ENCODE assay signal across 18 cellular contexts in the genomic region with DNA sequence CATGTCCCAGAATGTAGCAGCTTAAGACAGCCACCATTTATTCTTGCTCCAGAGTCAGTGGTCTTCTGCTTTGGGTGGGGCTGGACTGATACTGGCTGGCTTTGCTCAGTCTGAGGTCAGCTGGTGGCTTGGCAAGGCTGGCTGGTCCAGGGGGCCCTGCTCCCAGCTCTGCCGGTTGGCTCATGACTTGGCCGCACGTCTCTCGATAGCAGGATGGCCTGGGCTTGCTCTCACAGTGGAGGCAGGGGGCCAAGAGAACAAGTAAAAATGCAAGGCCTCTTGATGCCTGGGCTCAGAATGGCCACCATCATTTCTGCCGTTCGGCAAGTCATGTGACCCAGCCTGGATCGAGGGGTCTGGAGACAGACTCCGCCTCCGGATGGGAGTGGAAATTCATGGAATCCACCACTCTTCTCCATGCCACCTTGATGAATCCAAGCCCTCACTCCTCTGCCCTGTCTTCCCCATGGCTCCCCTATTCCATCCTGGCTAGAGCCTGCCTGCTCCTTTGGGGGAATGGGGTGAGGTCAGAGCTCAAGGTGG. TPM values are rescaled to one million over a fixed set of nuclear protein-coding genes. Genes with fewer than 3 reads are reported as not detected.
DNase-seq lines count a peak whose midpoint lies in the region; ATAC-seq and TF ChIP-seq lines count a peak whose summit lies in the region.
"Had no signal": no experiment of that assay in that cellular context is flagged by ENCODE, and none has a peak within 500 bp of the region (broad histone marks: within the 10 kb centered on the region; RNA-seq: fewer than 3 reads in every experiment).

No MANE protein-coding gene starts in this region.

- H3K36me3 ChIP-seq in H7 (replicated peaks; ENCODE audit: control insufficient read depth, insufficient read depth, low read length) = peaks cover 20% of the 10 kb centered on the region

- CTCF ChIA-PET in RWPE1 (lab: Yijun Ruan, JAX) = no interaction called here

- DNase-seq in H7 = peak; percentile 52
- no peak for DNase-seq in RWPE1 (ENCODE audit: low spot score)
- no peak for DNase-seq in left ventricle myocardium superior
- no peak for DNase-seq in COR-L47 (lab: John Stamatoyannopoulos, UW)
- DNase-seq in activated CD4-positive, CD25-positive, alpha-beta regulatory T cell treated with anti-CD3 and anti-CD28 coated beads, Interleukin-2, amount 50 U/mL, for 72 hours = no peak
- DNase-seq: ACHN; DMS79; KG1; NCI-H1105 treated with DMSO at 0.1 percent for 48 hours; NCI-H1694 treated with DMSO at 0.1 percent for 48 hours; NK-92 treated with Interleukin-12 subunit alpha and Interleukin-12 subunit beta, amount 100 ng/mL, for 24 hours; SIG-M5 had no signal

- no peaks in the 10 kb centered on the region for H3K27me3 ChIP-seq in H7 (ENCODE audit: control insufficient read depth, insufficient read depth, low read length)

- intact Hi-C loops in left ventricle myocardium superior (cut with micrococcal nuclease) = no loop called here

- no peak overlapping the region for H3K4me3 ChIP-seq in H7 (ENCODE audit: insufficient read depth, low read depth, low read length)
- H3K4me3 ChIP-seq: GM23338 had no signal

- no peak for TF ChIP-seq CTCF in RWPE1 (conservative IDR thresholded peaks at IDR 0.05; ENCODE audit: low read depth)

- POLR2A ChIA-PET in RWPE1 (lab: Yijun Ruan, JAX; ENCODE audit: low non-redundant PET) = no interaction called here

- peak; percentile 28 for ATAC-seq in left ventricle myocardium superior
- ATAC-seq: GM23338, HCT116, SK-N-SH treated with all-trans-retinoic acid at 6 μM for 48 hours had no signal

- H3K27ac ChIP-seq in RWPE1 = peak overlapping the region; percentile 40; the same call in 1 of the 2 replicates
- H3K27ac ChIP-seq: C4-2B had no signal

RNA-seq across cellular contexts. Expression of gene ACTMAP, which starts 13.1 kb away (rescaled TPM):
- 3.1 and 4.7 TPM in 2 replicates for total RNA-seq in H7 (2014; rRNA removed; shearing (Covaris generic))
- total RNA-seq in left ventricle myocardium superior = 6.7 TPM

RNA-seq across cellular contexts. Expression of gene SNRPA, which starts 13.8 kb away (rescaled TPM):
- 440 and 502 TPM in 2 replicates for total RNA-seq in H7 (2014; rRNA removed; shearing (Covaris generic))
- 41.6 TPM for total RNA-seq in left ventricle myocardium superior

RNA-seq across cellular contexts. Expression of gene ITPKC, which starts 20.3 kb away (rescaled TPM):
- total RNA-seq in H7 (2014; rRNA removed; shearing (Covaris generic)) = 10.5 and 14.0 TPM in 2 replicates
- total RNA-seq in left ventricle myocardium superior = 12.8 TPM

RNA-seq across cellular contexts. Expression of gene COQ8B, which starts 20.5 kb away (rescaled TPM):
- total RNA-seq in H7 (2014; rRNA removed; shearing (Covaris generic)) = 73.8 and 82.7 TPM in 2 replicates
- total RNA-seq in left ventricle myocardium superior = 34.6 TPM

RNA-seq across cellular contexts. Expression of gene MIA, which starts 38.1 kb away (rescaled TPM):
- total RNA-seq in H7 (2014; rRNA removed; shearing (Covaris generic)) = not detected in 2 replicates
- total RNA-seq in left ventricle myocardium superior = 1.1 TPM
- total RNA-seq: GM23338, NCI-H460, OCI-LY7 had no signal

Comparison
In these comparisons a context has a peak if more than half of its experiments do, and no peak if none do; other contexts are left out.
1. RNA of gene SNRPA, which starts 13.8 kb away (total RNA-seq): 440 to 502 TPM in H7; 41.6 TPM in left ventricle myocardium superior (single experiment); every median in the first group is over 10 times any median in the second.